ENCODE assay signal across 17 cellular contexts in the genomic region with DNA sequence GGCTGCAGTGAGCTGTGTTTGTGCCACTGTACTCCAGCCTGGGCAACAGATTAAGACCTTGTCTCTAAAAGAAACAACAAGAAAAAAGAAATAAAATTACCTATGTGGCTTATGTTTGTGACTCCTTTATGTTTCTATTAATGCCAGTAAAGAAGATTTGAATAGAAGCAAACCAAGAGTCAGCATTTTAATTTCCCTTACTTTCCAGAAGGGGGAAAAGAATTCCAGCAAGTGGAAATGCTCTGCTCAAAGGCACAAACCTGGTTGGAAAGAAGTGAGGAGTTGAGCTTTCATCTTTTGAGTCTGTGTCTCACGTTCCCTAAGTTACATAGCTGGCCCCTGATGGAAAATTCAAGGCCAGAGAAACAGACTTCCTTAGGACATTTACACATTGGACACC. TPM values are rescaled to one million over a fixed set of nuclear protein-coding genes. Genes with fewer than 3 reads are reported as not detected.
DNase-seq lines count a peak whose midpoint lies in the region; ATAC-seq and TF ChIP-seq lines count a peak whose summit lies in the region.
"Had no signal": no experiment of that assay in that cellular context is flagged by ENCODE, and none has a peak within 500 bp of the region (broad histone marks: within the 10 kb centered on the region; RNA-seq: fewer than 3 reads in every experiment).

No MANE protein-coding gene starts in this region.

- no peak for ATAC-seq in gastroesophageal sphincter
- ATAC-seq: GM12878 had no signal

- no peak overlapping the region for H4K91ac ChIP-seq in trophoblast cell (ENCODE audit: low read depth, low read length)

- no peak overlapping the region for H3K4me2 ChIP-seq in trophoblast cell (ENCODE audit: low read length)

- peaks cover 2 to 44% (median 5%) of the 10 kb centered on the region in 3 donors for H3K4me1 ChIP-seq in gastroesophageal sphincter
- H3K4me1 ChIP-seq in trophoblast cell (ENCODE audit: control insufficient read depth in 1 of 2, insufficient read depth in 2 of 2, low read length in 2 of 2) = peaks cover 0 to 9% of the 10 kb centered on the region in 2 experiments
- peaks cover 6 to 20% of the 10 kb centered on the region in 2 donors for H3K4me1 ChIP-seq in thyroid gland
- H3K4me1 ChIP-seq: HAP-1 had no signal

- H3K4me3 ChIP-seq in gastroesophageal sphincter (no peak overlapping the region), trophoblast cell (ENCODE audit: low read depth, low read length) (no peak overlapping the region), thyroid gland (replicated peaks in 1 of 3) (no peak overlapping the region)
- H3K4me3 ChIP-seq: GM12878, HAP-1 had no signal

- H3K36me3 ChIP-seq in gastroesophageal sphincter = no peaks in the 10 kb centered on the region
- no peaks in the 10 kb centered on the region for H3K36me3 ChIP-seq in trophoblast cell (ENCODE audit: control insufficient read depth in 1 of 2, insufficient read depth in 2 of 2, low read length in 2 of 2)
- H3K36me3 ChIP-seq in thyroid gland = no peaks in the 10 kb centered on the region
- H3K36me3 ChIP-seq: HAP-1 had no signal

- no peak overlapping the region for H3K4ac ChIP-seq in trophoblast cell (ENCODE audit: low read depth, low read length)

- no peak overlapping the region for H4K8ac ChIP-seq in trophoblast cell (ENCODE audit: low read depth, low read length)

- WGBS in gastroesophageal sphincter (ENCODE audit: low coverage in 1 of 2), 2 donors = 40 to 73% methylated on average over 1 of the region's 1 CpG
- no CpG with 5 or more reads among the region's 1 CpG for WGBS in trophoblast cell (ENCODE audit: extremely low coverage, insufficient coverage, insufficient read length)
- WGBS in thyroid gland, 2 donors = 84 to 88% methylated on average over 1 of the region's 1 CpG

- H4K12ac ChIP-seq in trophoblast cell (ENCODE audit: low read depth, low read length) = no peak overlapping the region

- TF ChIP-seq POLR2A in gastroesophageal sphincter (IDR thresholded peaks at IDR 0.05) (no peak), thyroid gland (IDR thresholded peaks at IDR 0.05) (no peak)

- peak; percentile 36 for DNase-seq in M059J (ENCODE audit: low read depth)
- no peak for DNase-seq in trophoblast cell
- DNase-seq in NOMO-1 treated with DMSO at 0.1 percent for 48 hours (lab: John Stamatoyannopoulos, UW; ENCODE audit: unreplicated experiment) = no peak
- no peak for DNase-seq in thyroid gland
- no peak for DNase-seq in EL
- DNase-seq in NCI-H1930 (lab: John Stamatoyannopoulos, UW) = no peak
- DNase-seq: DMS53, KBM-7, NCI-H1048, NCI-H146, NCI-H2107, NCI-H226, NCI-H69 had no signal

- no peak overlapping the region for H3K18ac ChIP-seq in trophoblast cell (ENCODE audit: low read length)

- no peak overlapping the region for H3K27ac ChIP-seq in C4-2B
- peak overlapping the region; percentile 18 to 75 (median 70) for H3K27ac ChIP-seq in gastroesophageal sphincter
- H3K27ac ChIP-seq in trophoblast cell (ENCODE audit: low read depth, low read length) = peak overlapping the region; percentile 56
- peak overlapping the region in 1 of 3 donors; percentile 56 for H3K27ac ChIP-seq in thyroid gland

- peaks cover 3% of the 10 kb centered on the region for H3K79me1 ChIP-seq in trophoblast cell (ENCODE audit: low read length)

- no peak for TF ChIP-seq EP300 in gastroesophageal sphincter (IDR thresholded peaks at IDR 0.05)

- H3K23ac ChIP-seq in trophoblast cell (ENCODE audit: low read length) = no peak overlapping the region

- H2AFZ ChIP-seq in trophoblast cell (ENCODE audit: insufficient read depth, low read length, poor library complexity) = no peak overlapping the region

- H2BK12ac ChIP-seq in trophoblast cell (ENCODE audit: low read length) = peak overlapping the region; percentile 24

- peak overlapping the region; percentile 27 for H2BK5ac ChIP-seq in trophoblast cell (ENCODE audit: low read depth, low read length, poor library complexity)

- H3K27me3 ChIP-seq in gastroesophageal sphincter = no peaks in the 10 kb centered on the region
- H3K27me3 ChIP-seq in trophoblast cell (ENCODE audit: insufficient read depth, low read length) = no peaks in the 10 kb centered on the region
- H3K27me3 ChIP-seq in thyroid gland = no peaks in the 10 kb centered on the region

- H3K9me3 ChIP-seq in gastroesophageal sphincter (no peaks in the 10 kb centered on the region), trophoblast cell (ENCODE audit: insufficient read depth, low read depth, low read length) (no peaks in the 10 kb centered on the region), thyroid gland (no peaks in the 10 kb centered on the region)
- H3K9me3 ChIP-seq: HAP-1 had no signal

- intact Hi-C loops in thyroid gland (cut with DNase I) = no loop called here

- no peak overlapping the region for H3K14ac ChIP-seq in trophoblast cell (ENCODE audit: low read length)

- 0 out of 2 replicates have a peak, but pooled peaks have one; percentile 7 for TF ChIP-seq CTCF in C4-2B (conservative IDR thresholded peaks at IDR 0.05)
- peak in 3 of 4 experiments; percentile 11 to 22 (median 19) for TF ChIP-seq CTCF in gastroesophageal sphincter (IDR thresholded peaks at IDR 0.05)
- TF ChIP-seq CTCF in thyroid gland (IDR thresholded peaks at IDR 0.05) = peak in 1 of 6 experiments; percentile 11

- H3K79me2 ChIP-seq in trophoblast cell (ENCODE audit: control insufficient read depth, insufficient read depth, low read length, poor library complexity) = no peaks in the 10 kb centered on the region

- H3K9ac ChIP-seq in trophoblast cell (ENCODE audit: low read length) = no peak overlapping the region

- H2BK120ac ChIP-seq in trophoblast cell (ENCODE audit: insufficient read depth, low read length, poor library complexity) = peak overlapping the region; percentile 26

- H2AK5ac ChIP-seq in trophoblast cell (ENCODE audit: low read length) = no peak overlapping the region

RNA-seq across cellular contexts. Expression of gene ELL2, which starts 23.6 kb away (rescaled TPM):
- total RNA-seq in M059J (2014; rRNA removed; shearing (Covaris generic)) = 220 and 238 TPM in 2 replicates
- 100 to 1,000 TPM in 1 of 4 donors, 10 to 100 TPM in 3; 38.4 to 117 (median 59.3) TPM for total RNA-seq in gastroesophageal sphincter
- 19.8 and 20.7 TPM in 2 replicates for polyA plus RNA-seq in trophoblast cell (2013)
- total RNA-seq in thyroid gland = 10 to 100 TPM; 56.1 to 80.2 (median 69.6) TPM
